ENCODE assay signal across 1 cellular context in genomic region chr12:30877110-30877875, GRCh38.
TF ChIP-seq lines count a peak whose summit lies in the region.

No MANE protein-coding gene starts in this region.

TF ChIP-seq in GM23338, 12 proteins besides CTCF, POLR2A, EP300 and RAD21 (continued from another document):
- TF ChIP-seq STAT1 (IDR thresholded peaks at IDR 0.05; ENCODE audit: unreplicated experiment): no peak
- TF ChIP-seq REST (IDR thresholded peaks at IDR 0.05; ENCODE audit: unreplicated experiment): no peak
- TF ChIP-seq ZNF114 (CRISPR knock-in tag; IDR thresholded peaks at IDR 0.05): no peak
- TF ChIP-seq EZH2 (IDR thresholded peaks at IDR 0.05; ENCODE audit: low read depth, unreplicated experiment): no peak
- no peak for TF ChIP-seq ZNF331 (CRISPR knock-in tag; IDR thresholded peaks at IDR 0.05; ENCODE audit: low read depth)
